In the genomic region with DNA sequence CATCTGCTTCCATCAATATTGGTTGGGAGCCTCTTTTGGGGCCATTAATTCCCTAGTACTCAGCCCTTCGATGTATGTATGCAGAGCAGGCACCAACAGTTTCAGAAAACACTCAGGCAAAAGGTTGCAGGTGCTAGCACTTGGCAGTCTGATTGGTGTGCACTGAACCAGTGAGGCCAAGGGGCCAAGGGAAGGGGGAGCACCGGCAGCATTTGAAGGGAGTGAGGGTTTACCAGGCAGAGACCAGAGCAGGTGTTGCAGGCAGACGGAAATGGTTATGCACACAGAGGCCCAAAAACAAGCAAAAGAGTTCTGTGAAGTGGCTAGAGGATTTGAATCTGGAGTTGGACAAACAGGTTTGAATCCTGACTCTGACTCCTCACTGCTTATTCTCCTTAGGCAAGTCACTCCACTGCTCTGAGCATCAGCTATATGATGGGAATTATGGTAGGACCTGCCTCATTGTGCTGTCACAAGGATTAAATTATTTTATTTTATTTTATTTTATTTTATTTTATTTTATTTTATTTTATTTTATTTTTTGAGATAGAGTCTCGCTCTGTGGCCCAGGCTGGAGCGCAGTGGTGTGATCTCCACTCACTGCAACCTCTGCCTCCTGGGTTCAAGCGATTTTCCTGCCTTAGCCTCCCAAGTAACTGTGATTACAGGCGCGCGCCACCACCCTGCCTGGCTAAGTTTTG, we compare ENCODE assay signal across 10 cellular contexts. TPM values are rescaled to one million over a fixed set of nuclear protein-coding genes. Genes with fewer than 3 reads are reported as not detected.
DNase-seq lines count a peak whose midpoint lies in the region; ATAC-seq and TF ChIP-seq lines count a peak whose summit lies in the region.
"Had no signal": no experiment of that assay in that cellular context is flagged by ENCODE, and none has a peak within 500 bp of the region (broad histone marks: within the 10 kb centered on the region; RNA-seq: fewer than 3 reads in every experiment).

No MANE protein-coding gene starts in this region.

- H3K4me1 ChIP-seq in ovary (ENCODE audit: insufficient read depth) (peaks cover 1% of the 10 kb centered on the region), esophagus muscularis mucosa (peaks cover 0 to 21% (median 9%) of the 10 kb centered on the region in 4 donors)

- no peak for TF ChIP-seq CTCF in ovary (IDR thresholded peaks at IDR 0.05)
- no peak for TF ChIP-seq CTCF in esophagus muscularis mucosa (IDR thresholded peaks at IDR 0.05)

- peak overlapping the region; percentile 0 for H3K27ac Mint-ChIP-seq in memory B cell

- H3K4me3 Mint-ChIP-seq in memory B cell, result peak overlapping the region; percentile 53

- TF ChIP-seq POLR2A in ovary (IDR thresholded peaks at IDR 0.05), result no peak
- no peak for TF ChIP-seq POLR2A in esophagus muscularis mucosa (IDR thresholded peaks at IDR 0.05; ENCODE audit: low read depth)

- peaks cover 17% of the 10 kb centered on the region for H3K4me1 Mint-ChIP-seq in memory B cell

- no peaks in the 10 kb centered on the region for H3K36me3 Mint-ChIP-seq in memory B cell

- DNase-seq in NCI-H1092 (lab: John Stamatoyannopoulos, UW) (peak; percentile 91), memory B cell (ENCODE audit: low spot score in 2 of 2) (peak; percentile 42 to 69), caudate nucleus (lab: John Stamatoyannopoulos, UW) (no peak), ovary (no peak), NCI-H446 (lab: John Stamatoyannopoulos, UW) (no peak), esophagus muscularis mucosa (ENCODE audit: extremely low spot score) (no peak)
- DNase-seq: left lung, T-helper 1 cell had no signal

- ATAC-seq in GM18870 (IDR thresholded peaks at IDR 0.05; ENCODE audit: unreplicated experiment) (peak; percentile 96), HG02610 (IDR thresholded peaks at IDR 0.05; ENCODE audit: unreplicated experiment) (peak; percentile 96), memory B cell (ENCODE audit: low read depth) (peak; percentile 100)
- ATAC-seq: left lung had no signal

- intact Hi-C loops in ovary (cut with DNase I), result no loop called here
- intact Hi-C loops in esophagus muscularis mucosa (cut with DNase I), result no loop called here

- H3K36me3 ChIP-seq in ovary (no peaks in the 10 kb centered on the region), esophagus muscularis mucosa (no peaks in the 10 kb centered on the region)
- H3K36me3 ChIP-seq: left lung had no signal

- H3K27me3 Mint-ChIP-seq in memory B cell, result no peaks in the 10 kb centered on the region

- 85 to 86% (median 85%) methylated on average over 9 of the region's 9 CpGs for WGBS in ovary, 3 donors
- 93% methylated on average over 9 of the region's 9 CpGs for WGBS in esophagus muscularis mucosa

- no peaks in the 10 kb centered on the region for H3K9me3 ChIP-seq in ovary
- H3K9me3 ChIP-seq in esophagus muscularis mucosa, result no peaks in the 10 kb centered on the region
- H3K9me3 ChIP-seq: left lung had no signal

- no peaks in the 10 kb centered on the region for H3K27me3 ChIP-seq in ovary
- H3K27me3 ChIP-seq in esophagus muscularis mucosa, result no peaks in the 10 kb centered on the region
- H3K27me3 ChIP-seq: left lung had no signal

- no peak overlapping the region for H3K27ac ChIP-seq in caudate nucleus (ENCODE audit: low read depth, low read length)
- H3K27ac ChIP-seq in ovary, result no peak overlapping the region
- no peak overlapping the region for H3K27ac ChIP-seq in esophagus muscularis mucosa (replicated peaks in 1 of 4)
- H3K27ac ChIP-seq: left lung had no signal

- no peaks in the 10 kb centered on the region for H3K9me3 Mint-ChIP-seq in memory B cell

- TF ChIP-seq EP300 in ovary (IDR thresholded peaks at IDR 0.05), result no peak
- TF ChIP-seq EP300 in esophagus muscularis mucosa (IDR thresholded peaks at IDR 0.05), result no peak

- H3K4me3 ChIP-seq in ovary (no peak overlapping the region), esophagus muscularis mucosa (no peak overlapping the region)
- H3K4me3 ChIP-seq: left lung had no signal

RNA-seq across cellular contexts. Expression of a gene that starts 58.1 kb away (rescaled TPM):
- total RNA-seq in ovary (1 to 10 TPM; 3.8 to 9.1 (median 6.5) TPM), esophagus muscularis mucosa (1 to 10 TPM; 1.7 to 4.6 (median 2.6) TPM)
- polyA plus RNA-seq in ovary, result 10 to 100 TPM in 1 of 2 donors, 1 to 10 TPM in 1; 7.2 to 12.4 TPM

Comparison
In these comparisons a context has a peak if more than half of its experiments do, and no peak if none do; other contexts are left out.
1. DNase-seq: peak in NCI-H1092 (single experiment) and memory B cell (2 of 2); none in caudate nucleus (0 of 61), ovary (0 of 5), NCI-H446 (0 of 2) and esophagus muscularis mucosa (single experiment).
2. Peak in every context shown above with its lines, with median percentiles within 50 percentile points of each other: ATAC-seq.